26 cellular contexts compared by ENCODE assay signal in genomic region chr11:116543099-116543498, GRCh38.
DNase-seq lines count a peak whose midpoint lies in the region; ATAC-seq, FAIRE-seq and TF ChIP-seq lines count a peak whose summit lies in the region.
"Had no signal": no experiment of that assay in that cellular context is flagged by ENCODE, and none has a peak within 500 bp of the region (broad histone marks: within the 10 kb centered on the region; RNA-seq: fewer than 3 reads in every experiment).

No MANE protein-coding gene starts in this region.

- no peaks in the 10 kb centered on the region for H3K4me1 ChIP-seq in kidney (ENCODE audit: control insufficient read depth in 1 of 2, insufficient read depth in 1 of 2, low read depth in 1 of 2, low read length in 2 of 2)
- H3K4me1 ChIP-seq in HepG2 (ENCODE audit: insufficient read depth, low read length): peaks cover 8% of the 10 kb centered on the region; the same call in 1 of the 2 replicates
- H3K4me1 ChIP-seq in Karpas-422 (ENCODE audit: low read length): no peaks in the 10 kb centered on the region
- H3K4me1 ChIP-seq: A549, BE2C, BLaER1 had no signal

- H3K4me2 ChIP-seq in HepG2 (ENCODE audit: low read depth, low read length) (no peak overlapping the region), Karpas-422 (ENCODE audit: low read depth, low read length, poor library complexity, severe bottlenecking) (no peak overlapping the region)
- H3K4me2 ChIP-seq: A549, BLaER1 had no signal

- in situ Hi-C loops in HepG2 (cut with HindIII; ENCODE audit: extremely low pct_ligation_motif_present, low pct_unique_long_range_greater_than_20kb): no loop called here

- no peaks in the 10 kb centered on the region for H3K9me3 ChIP-seq in kidney (ENCODE audit: control insufficient read depth in 1 of 2, low read length in 2 of 2)
- H3K9me3 ChIP-seq in HepG2 (ENCODE audit: low read length): no peaks in the 10 kb centered on the region
- no peaks in the 10 kb centered on the region for H3K9me3 ChIP-seq in Karpas-422 (ENCODE audit: low read length)
- H3K9me3 ChIP-seq: A549, BLaER1 had no signal

- FAIRE-seq in kidney (lab: Jason Lieb, UNC) (no peak), HepG2 (lab: Jason Lieb, UNC) (no peak)
- FAIRE-seq: A549, GM12878, GM12892, GM18507 had no signal

- BruUV-seq in HepG2 (replicated peaks; lab: Mats Ljungman, UMichigan): no TSS peak

- 0 out of 5 replicates have a peak, but pooled peaks cover 0 to 3% of the 10 kb centered on the region in 2 experiments for H3K27me3 ChIP-seq in HepG2 (ENCODE audit: control insufficient read depth in 1 of 2, insufficient read depth in 2 of 2, low read length in 2 of 2)
- no peaks in the 10 kb centered on the region for H3K27me3 ChIP-seq in Karpas-422 (ENCODE audit: low read length)
- H3K27me3 ChIP-seq: BE2C, BLaER1 had no signal

- DNase-seq in coronary artery (ENCODE audit: low spot score): peak; percentile 14
- DNase-seq in kidney: peak; percentile 2
- no peak for DNase-seq in HepG2 (ENCODE audit: low spot score)
- DNase-seq in posterior vena cava (ENCODE audit: low spot score): peak; percentile 0
- DNase-seq in Karpas-422: no peak
- no peak for DNase-seq in AG08395 (ENCODE audit: low spot score)
- DNase-seq: BE2C; CD4-positive, alpha-beta memory T cell; CD4-positive, CD25-positive, alpha-beta regulatory T cell; CD8-positive, alpha-beta memory T cell; COR-L47; DMS 273 treated with DMSO at 0.1 percent for 48 hours; DMS153; DMS53; DMS79; DND-41; EL; GDM1 had no signal

- intact Hi-C loops in kidney (cut with DNase I): no loop called here
- intact Hi-C loops in HepG2 (cut with micrococcal nuclease; ENCODE audit: unreplicated experiment): no loop called here
- intact Hi-C loops in posterior vena cava (cut with DNase I): no loop called here

- H3K9me2 ChIP-seq in Karpas-422 (replicated peaks; ENCODE audit: insufficient read depth, low read length): no peaks in the 10 kb centered on the region

- WGBS in HepG2 (ENCODE audit: low lambda C conversion rate): 2% methylated on average over 4 of the region's 4 CpGs

- no peaks in the 10 kb centered on the region for H3K79me2 ChIP-seq in HepG2 (ENCODE audit: insufficient read depth, low read length)
- H3K79me2 ChIP-seq in Karpas-422 (ENCODE audit: low read length): no peaks in the 10 kb centered on the region

- H3K4me3 ChIP-seq in coronary artery (no peak overlapping the region), kidney (ENCODE audit: low read length in 2 of 2) (no peak overlapping the region), HepG2 (replicated peaks in 1 of 3; ENCODE audit: insufficient read depth in 1 of 3, low read depth in 2 of 3, low read length in 3 of 3) (no peak overlapping the region), Karpas-422 (ENCODE audit: low read length) (no peak overlapping the region)
- H3K4me3 ChIP-seq: A549, BLaER1, GM12878 had no signal

- TF ChIP-seq POLR2A in HepG2 (IDR thresholded peaks at IDR 0.05; ENCODE audit: insufficient read depth in 1 of 2, low read depth in 2 of 2, low read length in 2 of 2): no peak

- TF ChIP-seq CTCF in coronary artery (IDR thresholded peaks at IDR 0.05) (no peak), kidney (IDR thresholded peaks at IDR 0.05; ENCODE audit: borderline replicate concordance, extremely low read depth, insufficient read depth) (no peak), HepG2 (CRISPR knock-in tag; IDR thresholded peaks at IDR 0.05) (no peak)

- TF ChIP-seq EP300 in HepG2 (IDR thresholded peaks at IDR 0.05; ENCODE audit: low read depth in 2 of 2, low read length in 2 of 2) (no peak), HepG2 (CRISPR knock-in tag; IDR thresholded peaks at IDR 0.05; ENCODE audit: borderline replicate concordance) (no peak)

- H4K20me1 ChIP-seq in HepG2 (ENCODE audit: insufficient read depth, low read length) (no peaks in the 10 kb centered on the region), Karpas-422 (ENCODE audit: insufficient read depth, low read depth, low read length) (no peaks in the 10 kb centered on the region)
- H4K20me1 ChIP-seq: BLaER1 had no signal

- no peak for ATAC-seq in HepG2
- no peak for ATAC-seq in GM21367 (IDR thresholded peaks at IDR 0.05; ENCODE audit: unreplicated experiment)
- ATAC-seq in GM21576 (IDR thresholded peaks at IDR 0.05; ENCODE audit: unreplicated experiment): no peak
- ATAC-seq: A549, GM12878 had no signal

- CTCF ChIA-PET in HepG2 (lab: Yijun Ruan, JAX; ENCODE audit: low intra/inter-chr PET ratio, low total read pairs): no interaction called here

- no peak overlapping the region for H3K9ac ChIP-seq in kidney (ENCODE audit: low read length in 2 of 2)
- no peak overlapping the region for H3K9ac ChIP-seq in HepG2 (ENCODE audit: insufficient read depth, low read depth, low read length)
- no peak overlapping the region for H3K9ac ChIP-seq in Karpas-422 (ENCODE audit: low read length)
- H3K9ac ChIP-seq: BLaER1 had no signal

- H3K27ac ChIP-seq in coronary artery: no peak overlapping the region
- no peak overlapping the region for H3K27ac ChIP-seq in kidney (ENCODE audit: low read depth in 2 of 2, low read length in 2 of 2)
- no peak overlapping the region for H3K27ac ChIP-seq in HepG2 (ENCODE audit: extremely low read length, insufficient read depth, low read length)
- no peak overlapping the region for H3K27ac ChIP-seq in Karpas-422 (ENCODE audit: low read length)
- H3K27ac ChIP-seq: 22Rv1, A549, BLaER1 had no signal

- no peaks in the 10 kb centered on the region for H3K36me3 ChIP-seq in kidney (ENCODE audit: control insufficient read depth in 1 of 2, insufficient read depth in 2 of 2, low read length in 2 of 2)
- H3K36me3 ChIP-seq in HepG2 (replicated peaks in 1 of 2; ENCODE audit: control insufficient read depth in 1 of 2, insufficient read depth in 2 of 2, low read length in 2 of 2): no peaks in the 10 kb centered on the region
- H3K36me3 ChIP-seq in Karpas-422 (ENCODE audit: insufficient read depth, low read length): no peaks in the 10 kb centered on the region
- H3K36me3 ChIP-seq: BE2C, BLaER1 had no signal

- POLR2A ChIA-PET in HepG2 (lab: Yijun Ruan, JAX): no interaction called here

- TF ChIP-seq RAD21 in HepG2 (CRISPR knock-in tag; IDR thresholded peaks at IDR 0.05): no peak

- no peak overlapping the region for H2AFZ ChIP-seq in HepG2 (ENCODE audit: low read length)
- H2AFZ ChIP-seq in Karpas-422 (ENCODE audit: low read length): no peak overlapping the region

TF ChIP-seq in HepG2, 621 proteins besides CTCF, POLR2A, EP300 and RAD21 (continues in another document):
- no peak for TF ChIP-seq ZFP1 (CRISPR knock-in tag; IDR thresholded peaks at IDR 0.05)
- no peak for TF ChIP-seq ZNF746 (CRISPR knock-in tag; IDR thresholded peaks at IDR 0.05)
- TF ChIP-seq CEBPB (IDR thresholded peaks at IDR 0.05; ENCODE audit: borderline replicate concordance, low read depth, low read length): peak; percentile 68
- no peak for TF ChIP-seq NR1H2 (CRISPR knock-in tag; IDR thresholded peaks at IDR 0.05; ENCODE audit: borderline replicate concordance, low read depth)
- TF ChIP-seq ZNF549 (CRISPR knock-in tag; IDR thresholded peaks at IDR 0.05): no peak
- TF ChIP-seq ZNF850 (CRISPR knock-in tag; conservative IDR thresholded peaks at IDR 0.05): no peak
- no peak for TF ChIP-seq ARNT2 (CRISPR knock-in tag; IDR thresholded peaks at IDR 0.05; ENCODE audit: low read depth)
- TF ChIP-seq PRDM15 (CRISPR knock-in tag; IDR thresholded peaks at IDR 0.05): no peak
- no peak for TF ChIP-seq NFKB2 (CRISPR knock-in tag; IDR thresholded peaks at IDR 0.05; ENCODE audit: borderline replicate concordance)
- TF ChIP-seq ZNF329 (CRISPR knock-in tag; IDR thresholded peaks at IDR 0.05; ENCODE audit: low read depth): no peak
- TF ChIP-seq ZFX (CRISPR knock-in tag; IDR thresholded peaks at IDR 0.05; ENCODE audit: low read depth): no peak
- no peak for TF ChIP-seq GRHL1 (CRISPR knock-in tag; conservative IDR thresholded peaks at IDR 0.05)

Comparison
In these comparisons a context has a peak if more than half of its experiments do, and no peak if none do; other contexts are left out.
1. DNase-seq: peak in coronary artery (single experiment), kidney (single experiment) and posterior vena cava (single experiment); none in HepG2 (single experiment), Karpas-422 (single experiment) and AG08395 (single experiment).